ENCODE assay signal across 9 cellular contexts in genomic region chr17:21375757-21376584, GRCh38. TPM values are rescaled to one million over a fixed set of nuclear protein-coding genes. Genes with fewer than 3 reads are reported as not detected.
A peak's percentile ranks its signal among the peaks of the same experiment; 100 is the strongest.
DNase-seq lines count a peak whose midpoint lies in the region; ATAC-seq and TF ChIP-seq lines count a peak whose summit lies in the region.
"Had no signal": no experiment of that assay in that cellular context is flagged by ENCODE, and none has a peak within 500 bp of the region (broad histone marks: within the 10 kb centered on the region; RNA-seq: fewer than 3 reads in every experiment).

KCNJ12 (plus strand) TSS chr17:21376357; CDS start chr17:21415343, 38,986 bp downstream.

- peaks cover 48% of the 10 kb centered on the region for H3K27me3 ChIP-seq in kidney epithelial cell (ENCODE audit: control insufficient read depth, insufficient read depth, low read length)

- H3K27me3 Mint-ChIP-seq in brain, result peaks cover 51% of the 10 kb centered on the region
- H3K27me3 Mint-ChIP-seq in stimulated activated naive B cell treated with anti-CD40 and anti-IgM and Interleukin-4, amounts not matched to agents 10 μg/mL and 1 μg/mL and 100 μg/mL, for 72 hours, result peaks cover 56 to 78% of the 10 kb centered on the region in 2 donors

- H3K36me3 Mint-ChIP-seq in brain, result no peaks in the 10 kb centered on the region
- no peaks in the 10 kb centered on the region for H3K36me3 Mint-ChIP-seq in stimulated activated naive B cell treated with anti-CD40 and anti-IgM and Interleukin-4, amounts not matched to agents 10 μg/mL and 1 μg/mL and 100 μg/mL, for 72 hours
- H3K36me3 Mint-ChIP-seq: CD4-positive, CD25-positive, alpha-beta regulatory T cell had no signal

- ATAC-seq in stimulated activated naive B cell treated with anti-CD40 and anti-IgM and Interleukin-4, amounts not matched to agents 10 μg/mL and 1 μg/mL and 100 μg/mL, for 72 hours (replicated peaks), result peak; percentile 24 to 27
- ATAC-seq in GM18907 (IDR thresholded peaks at IDR 0.05; ENCODE audit: unreplicated experiment) (no peak), HG03108 (IDR thresholded peaks at IDR 0.05; ENCODE audit: unreplicated experiment) (no peak)

- H3K27ac Mint-ChIP-seq in brain, result peak within 1 kb of the TSS in 4 of 5 experiments; percentile 55 to 90 (median 76)
- peak within 1 kb of the TSS; percentile 31 for H3K27ac Mint-ChIP-seq in stimulated activated naive B cell treated with anti-CD40 and anti-IgM and Interleukin-4, amounts not matched to agents 10 μg/mL and 1 μg/mL and 100 μg/mL, for 72 hours

- peak within 1 kb of the TSS; percentile 77 to 86 (median 82) for H3K4me3 Mint-ChIP-seq in brain
- H3K4me3 Mint-ChIP-seq in stimulated activated naive B cell treated with anti-CD40 and anti-IgM and Interleukin-4, amounts not matched to agents 10 μg/mL and 1 μg/mL and 100 μg/mL, for 72 hours, result peak within 1 kb of the TSS; percentile 70 to 74

- peak within 1 kb of the TSS; percentile 24 for H3K4me3 ChIP-seq in kidney epithelial cell (ENCODE audit: low read depth, low read length)

- peak; percentile 14 for DNase-seq in NCI-H146 (lab: John Stamatoyannopoulos, UW)
- DNase-seq in NCI-H146 treated with DMSO at 0.1 percent for 48 hours (lab: John Stamatoyannopoulos, UW; ENCODE audit: unreplicated experiment), result no peak
- no peak for DNase-seq in kidney epithelial cell (ENCODE audit: low read depth)
- no peak for DNase-seq in stimulated activated naive B cell treated with anti-CD40 and anti-IgM and Interleukin-4, amounts not matched to agents 10 μg/mL and 1 μg/mL and 100 μg/mL, for 72 hours
- no peak for DNase-seq in SW 1271 (lab: John Stamatoyannopoulos, UW)

- peaks cover 31% of the 10 kb centered on the region for H3K4me1 Mint-ChIP-seq in brain
- H3K4me1 Mint-ChIP-seq in stimulated activated naive B cell treated with anti-CD40 and anti-IgM and Interleukin-4, amounts not matched to agents 10 μg/mL and 1 μg/mL and 100 μg/mL, for 72 hours, result peaks cover 32 to 58% of the 10 kb centered on the region in 2 donors

- TF ChIP-seq CTCF in brain (conservative IDR thresholded peaks at IDR 0.05) (no peak), kidney epithelial cell (IDR thresholded peaks at IDR 0.05; ENCODE audit: insufficient read depth, low read length, poor library complexity, severe bottlenecking) (no peak)

- H3K9me3 Mint-ChIP-seq in brain, result no peaks in the 10 kb centered on the region
- H3K9me3 Mint-ChIP-seq in stimulated activated naive B cell treated with anti-CD40 and anti-IgM and Interleukin-4, amounts not matched to agents 10 μg/mL and 1 μg/mL and 100 μg/mL, for 72 hours, result no peaks in the 10 kb centered on the region

- no peaks in the 10 kb centered on the region for H3K36me3 ChIP-seq in kidney epithelial cell (ENCODE audit: control insufficient read depth, insufficient read depth, low read length)

RNA-seq across cellular contexts. Expression of gene KCNJ12, which starts in this region (rescaled TPM):
- 2.9 TPM for polyA plus RNA-seq in brain (ENCODE audit: insufficient read depth, low read depth, low replicate concordance)
- 2.5 and 5.9 TPM in 2 replicates for total RNA-seq in kidney epithelial cell
- polyA plus RNA-seq: CD4-positive, CD25-positive, alpha-beta regulatory T cell had no signal

Comparison
In these comparisons a context has a peak if more than half of its experiments do, and no peak if none do; other contexts are left out.
1. ATAC-seq: peak in stimulated activated naive B cell treated with anti-CD40 and anti-IgM and Interleukin-4, amounts not matched to agents 10 μg/mL and 1 μg/mL and 100 μg/mL, for 72 hours (2 of 2); none in GM18907 (single experiment) and HG03108 (single experiment).